Comparison of ENCODE assay signal across 1 cellular context in genomic region chr3:160448845-160449659, GRCh38.
TF ChIP-seq lines count a peak whose summit lies in the region.

No MANE protein-coding gene starts in this region.

TF ChIP-seq in K562, 482 proteins besides CTCF, POLR2A, EP300 and RAD21 (continued from another document and continues in another):
- peak; percentile 87 for TF ChIP-seq RBM39 (optimal IDR thresholded peaks at IDR 0.05; ENCODE audit: low read depth, low read length)
- TF ChIP-seq KLF13 (tag; IDR thresholded peaks at IDR 0.05; ENCODE audit: borderline replicate concordance, low read depth) = no peak
- TF ChIP-seq GATAD2A (IDR thresholded peaks at IDR 0.05) = no peak
- no peak for TF ChIP-seq NFIC (IDR thresholded peaks at IDR 0.05)
- no peak for TF ChIP-seq SRF (CRISPR knock-in tag; IDR thresholded peaks at IDR 0.05)
- no peak for TF ChIP-seq PRDM10 (IDR thresholded peaks at IDR 0.05; ENCODE audit: partially characterized antibody)
- no peak for TF ChIP-seq SNIP1 (IDR thresholded peaks at IDR 0.05; ENCODE audit: low read depth)
- no peak for TF ChIP-seq ZNF146 (CRISPR knock-in tag; IDR thresholded peaks at IDR 0.05; ENCODE audit: unreplicated experiment)
- no peak for TF ChIP-seq ETS1 (conservative IDR thresholded peaks at IDR 0.05; ENCODE audit: control insufficient read depth, low read depth, low read length)
- TF ChIP-seq ZHX1 (conservative IDR thresholded peaks at IDR 0.05; ENCODE audit: low read length) = no peak
- no peak for TF ChIP-seq NFE2 (IDR thresholded peaks at IDR 0.05; ENCODE audit: low read depth)
- TF ChIP-seq TEAD1 (CRISPR knock-in tag; IDR thresholded peaks at IDR 0.05) = no peak
- TF ChIP-seq ZNF589 (CRISPR knock-in tag; IDR thresholded peaks at IDR 0.05; ENCODE audit: low read depth) = peak; percentile 17; the same call in 1 of the 2 replicates
- TF ChIP-seq CREB1 (IDR thresholded peaks at IDR 0.05) = no peak
- TF ChIP-seq CREB1 (CRISPR knock-in tag; IDR thresholded peaks at IDR 0.05) = no peak
- TF ChIP-seq HMG20B (CRISPR knock-in tag; IDR thresholded peaks at IDR 0.05) = no peak
- TF ChIP-seq ID3 (CRISPR knock-in tag; IDR thresholded peaks at IDR 0.05) = no peak
- TF ChIP-seq ID3 (tag; IDR thresholded peaks at IDR 0.05) = no peak
- no peak for TF ChIP-seq PURB (CRISPR knock-in tag; IDR thresholded peaks at IDR 0.05; ENCODE audit: low read depth)
- TF ChIP-seq E4F1 (CRISPR knock-in tag; IDR thresholded peaks at IDR 0.05; ENCODE audit: borderline replicate concordance) = no peak
- TF ChIP-seq BHLHE40 (IDR thresholded peaks at IDR 0.05; ENCODE audit: low read length) = no peak
- TF ChIP-seq ESRRA (IDR thresholded peaks at IDR 0.05; ENCODE audit: borderline replicate concordance, low read depth) = 0 out of 2 replicates have a peak, but pooled peaks have one; percentile 19
- no peak for TF ChIP-seq ZBTB5 (IDR thresholded peaks at IDR 0.05)
- TF ChIP-seq RBM15 (IDR thresholded peaks at IDR 0.05; ENCODE audit: insufficient read depth, low read length) = no peak
- TF ChIP-seq IRF9 (tag; IDR thresholded peaks at IDR 0.05) = 0 out of 2 replicates have a peak, but pooled peaks have one; percentile 12
- TF ChIP-seq BCL6 (CRISPR knock-in tag; IDR thresholded peaks at IDR 0.05) = no peak
- no peak for TF ChIP-seq ZNF174 (CRISPR knock-in tag; IDR thresholded peaks at IDR 0.05)
- no peak for TF ChIP-seq ZNF253 (CRISPR knock-in tag; conservative IDR thresholded peaks at IDR 0.05)
- no peak for TF ChIP-seq ZNF707 (CRISPR knock-in tag; conservative IDR thresholded peaks at IDR 0.05)
- no peak for TF ChIP-seq CREB3L1 (IDR thresholded peaks at IDR 0.05; ENCODE audit: borderline replicate concordance, low read depth)
- no peak for TF ChIP-seq MBD1 (CRISPR knock-in tag; IDR thresholded peaks at IDR 0.05)
- TF ChIP-seq SRSF7 (optimal IDR thresholded peaks at IDR 0.05; ENCODE audit: low read depth, low read length) = no peak
- no peak for TF ChIP-seq AFF4 (CRISPR knock-in tag; IDR thresholded peaks at IDR 0.05)
- no peak for TF ChIP-seq RHOXF2B (CRISPR knock-in tag; conservative IDR thresholded peaks at IDR 0.05)
- no peak for TF ChIP-seq E2F5 (CRISPR knock-in tag; IDR thresholded peaks at IDR 0.05)
- 0 out of 2 replicates have a peak, but pooled peaks have one; percentile 34 for TF ChIP-seq HLTF (IDR thresholded peaks at IDR 0.05)
- TF ChIP-seq ETV6 (IDR thresholded peaks at IDR 0.05; ENCODE audit: borderline replicate concordance in 1 of 2, low read depth in 2 of 2, low read length in 1 of 2) = no peak; a peak in 1 of 4 replicates
- no peak for TF ChIP-seq ETV6 (CRISPR knock-in tag; IDR thresholded peaks at IDR 0.05; ENCODE audit: borderline replicate concordance)
- TF ChIP-seq PRMT5 (CRISPR knock-in tag; IDR thresholded peaks at IDR 0.05) = no peak
